In the genomic region with DNA sequence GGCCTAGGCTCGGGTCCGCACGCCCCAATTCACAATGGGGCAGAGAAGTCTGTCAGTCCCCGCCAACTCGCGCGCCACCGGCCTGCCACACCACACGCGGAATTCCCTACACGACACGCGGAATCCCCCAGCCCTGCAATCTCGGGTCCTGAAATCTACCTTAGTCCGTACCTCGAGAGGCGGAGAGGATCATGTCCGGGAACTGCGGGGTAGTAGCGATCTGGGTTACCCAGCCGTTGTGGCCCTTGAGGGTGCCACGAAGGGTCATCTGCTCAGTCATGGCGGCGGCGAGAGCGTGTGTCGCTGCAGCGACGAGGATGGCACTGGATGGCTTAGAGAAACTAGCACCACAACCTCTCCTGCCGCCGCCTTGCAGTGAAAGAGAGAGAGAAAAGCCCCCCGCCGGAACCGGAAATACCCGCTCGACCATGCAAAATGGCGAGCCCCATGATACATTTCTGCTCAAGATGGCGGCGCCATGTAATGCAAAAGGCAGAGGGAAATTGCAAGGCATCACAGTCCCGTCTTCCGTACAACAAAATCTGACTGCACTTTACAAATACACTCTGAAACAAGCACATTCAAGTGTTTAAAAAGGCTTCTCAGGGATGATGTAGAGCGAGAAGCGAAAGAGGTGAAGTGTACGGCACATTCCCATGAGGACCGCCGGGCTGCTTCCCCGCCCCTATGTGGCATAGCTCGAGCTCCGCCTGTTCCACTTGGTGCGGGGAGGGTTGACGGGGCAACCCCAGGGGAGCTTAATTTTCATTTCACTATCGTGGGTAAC, we compare ENCODE assay signal across 1 cellular context.
A peak's percentile ranks its signal among the peaks of the same experiment; 100 is the strongest.
TF ChIP-seq lines count a peak whose summit lies in the region.

Gene RACK1, minus strand, starts transcription at position 386 of the 787 bp plus-strand sequence. Its CDS starts 106 bp downstream, at position 280.

TF ChIP-seq in HepG2, 621 proteins besides CTCF, POLR2A, EP300 and RAD21 (continued from another document and continues in another):
- TF ChIP-seq HMGXB4 (CRISPR knock-in tag; IDR thresholded peaks at IDR 0.05; ENCODE audit: borderline replicate concordance in 1 of 2, low read depth in 1 of 2) (peak; percentile 85 to 89), AHR (CRISPR knock-in tag; IDR thresholded peaks at IDR 0.05) (peak; percentile 40; the same call in 1 of the 2 replicates), NR3C1 (CRISPR knock-in tag; IDR thresholded peaks at IDR 0.05) (no peak), PCBP2 (optimal IDR thresholded peaks at IDR 0.05; ENCODE audit: low read depth, low read length, poor library complexity, severe bottlenecking) (no peak), TBX2 (CRISPR knock-in tag; IDR thresholded peaks at IDR 0.05; ENCODE audit: borderline replicate concordance) (no peak), YEATS4 (CRISPR knock-in tag; IDR thresholded peaks at IDR 0.05; ENCODE audit: borderline replicate concordance) (peak; percentile 89; the same call in 1 of the 2 replicates), KMT2B (CRISPR knock-in tag; IDR thresholded peaks at IDR 0.05) (no peak; the same call in 1 of the 2 replicates), CCAR2 (optimal IDR thresholded peaks at IDR 0.05; ENCODE audit: low read depth, low read length) (peak; percentile 18), ZNF614 (CRISPR knock-in tag; IDR thresholded peaks at IDR 0.05; ENCODE audit: borderline replicate concordance) (0 out of 2 replicates have a peak, but pooled peaks have one; percentile 29), ZNF879 (CRISPR knock-in tag; IDR thresholded peaks at IDR 0.05) (no peak), HNRNPLL (IDR thresholded peaks at IDR 0.05; ENCODE audit: low read depth, low read length, poor library complexity, severe bottlenecking) (peak; percentile 50), ZBTB33 (CRISPR knock-in tag; IDR thresholded peaks at IDR 0.05) (no peak), KLF12 (CRISPR knock-in tag; IDR thresholded peaks at IDR 0.05; ENCODE audit: borderline replicate concordance) (no peak), FIP1L1 (IDR thresholded peaks at IDR 0.05; ENCODE audit: borderline replicate concordance, insufficient read depth, low read depth, low read length) (no peak), ZNF557 (CRISPR knock-in tag; IDR thresholded peaks at IDR 0.05) (no peak), ZNF382 (CRISPR knock-in tag; IDR thresholded peaks at IDR 0.05; ENCODE audit: borderline replicate concordance) (no peak), SKIL (CRISPR knock-in tag; IDR thresholded peaks at IDR 0.05; ENCODE audit: borderline replicate concordance) (0 out of 2 replicates have a peak, but pooled peaks have one; percentile 41), CBFB (CRISPR knock-in tag; IDR thresholded peaks at IDR 0.05) (no peak; the same call in 1 of the 2 replicates), NCOA2 (CRISPR knock-in tag; IDR thresholded peaks at IDR 0.05) (0 out of 2 replicates have a peak, but pooled peaks have one; percentile 19), U2AF1 (optimal IDR thresholded peaks at IDR 0.05; ENCODE audit: low read depth, low read length) (no peak), SRF (IDR thresholded peaks at IDR 0.05; ENCODE audit: low read depth, low read length) (0 out of 2 replicates have a peak, but pooled peaks have one; percentile 15), ZNF678 (CRISPR knock-in tag; IDR thresholded peaks at IDR 0.05) (no peak), MYC (CRISPR knock-in tag; IDR thresholded peaks at IDR 0.05; ENCODE audit: borderline replicate concordance) (peak; percentile 97), CCDC6 (CRISPR knock-in tag; IDR thresholded peaks at IDR 0.05) (peak; percentile 93), ZBED4 (CRISPR knock-in tag; IDR thresholded peaks at IDR 0.05; ENCODE audit: borderline replicate concordance) (peak; percentile 56; the same call in 1 of the 2 replicates), CREM (IDR thresholded peaks at IDR 0.05) (peak; percentile 84), CREM (CRISPR knock-in tag; IDR thresholded peaks at IDR 0.05) (no peak), MEIS2 (CRISPR knock-in tag; IDR thresholded peaks at IDR 0.05) (no peak), TERF1 (CRISPR knock-in tag; IDR thresholded peaks at IDR 0.05) (no peak)
- TF ChIP-seq, protein P1, sequence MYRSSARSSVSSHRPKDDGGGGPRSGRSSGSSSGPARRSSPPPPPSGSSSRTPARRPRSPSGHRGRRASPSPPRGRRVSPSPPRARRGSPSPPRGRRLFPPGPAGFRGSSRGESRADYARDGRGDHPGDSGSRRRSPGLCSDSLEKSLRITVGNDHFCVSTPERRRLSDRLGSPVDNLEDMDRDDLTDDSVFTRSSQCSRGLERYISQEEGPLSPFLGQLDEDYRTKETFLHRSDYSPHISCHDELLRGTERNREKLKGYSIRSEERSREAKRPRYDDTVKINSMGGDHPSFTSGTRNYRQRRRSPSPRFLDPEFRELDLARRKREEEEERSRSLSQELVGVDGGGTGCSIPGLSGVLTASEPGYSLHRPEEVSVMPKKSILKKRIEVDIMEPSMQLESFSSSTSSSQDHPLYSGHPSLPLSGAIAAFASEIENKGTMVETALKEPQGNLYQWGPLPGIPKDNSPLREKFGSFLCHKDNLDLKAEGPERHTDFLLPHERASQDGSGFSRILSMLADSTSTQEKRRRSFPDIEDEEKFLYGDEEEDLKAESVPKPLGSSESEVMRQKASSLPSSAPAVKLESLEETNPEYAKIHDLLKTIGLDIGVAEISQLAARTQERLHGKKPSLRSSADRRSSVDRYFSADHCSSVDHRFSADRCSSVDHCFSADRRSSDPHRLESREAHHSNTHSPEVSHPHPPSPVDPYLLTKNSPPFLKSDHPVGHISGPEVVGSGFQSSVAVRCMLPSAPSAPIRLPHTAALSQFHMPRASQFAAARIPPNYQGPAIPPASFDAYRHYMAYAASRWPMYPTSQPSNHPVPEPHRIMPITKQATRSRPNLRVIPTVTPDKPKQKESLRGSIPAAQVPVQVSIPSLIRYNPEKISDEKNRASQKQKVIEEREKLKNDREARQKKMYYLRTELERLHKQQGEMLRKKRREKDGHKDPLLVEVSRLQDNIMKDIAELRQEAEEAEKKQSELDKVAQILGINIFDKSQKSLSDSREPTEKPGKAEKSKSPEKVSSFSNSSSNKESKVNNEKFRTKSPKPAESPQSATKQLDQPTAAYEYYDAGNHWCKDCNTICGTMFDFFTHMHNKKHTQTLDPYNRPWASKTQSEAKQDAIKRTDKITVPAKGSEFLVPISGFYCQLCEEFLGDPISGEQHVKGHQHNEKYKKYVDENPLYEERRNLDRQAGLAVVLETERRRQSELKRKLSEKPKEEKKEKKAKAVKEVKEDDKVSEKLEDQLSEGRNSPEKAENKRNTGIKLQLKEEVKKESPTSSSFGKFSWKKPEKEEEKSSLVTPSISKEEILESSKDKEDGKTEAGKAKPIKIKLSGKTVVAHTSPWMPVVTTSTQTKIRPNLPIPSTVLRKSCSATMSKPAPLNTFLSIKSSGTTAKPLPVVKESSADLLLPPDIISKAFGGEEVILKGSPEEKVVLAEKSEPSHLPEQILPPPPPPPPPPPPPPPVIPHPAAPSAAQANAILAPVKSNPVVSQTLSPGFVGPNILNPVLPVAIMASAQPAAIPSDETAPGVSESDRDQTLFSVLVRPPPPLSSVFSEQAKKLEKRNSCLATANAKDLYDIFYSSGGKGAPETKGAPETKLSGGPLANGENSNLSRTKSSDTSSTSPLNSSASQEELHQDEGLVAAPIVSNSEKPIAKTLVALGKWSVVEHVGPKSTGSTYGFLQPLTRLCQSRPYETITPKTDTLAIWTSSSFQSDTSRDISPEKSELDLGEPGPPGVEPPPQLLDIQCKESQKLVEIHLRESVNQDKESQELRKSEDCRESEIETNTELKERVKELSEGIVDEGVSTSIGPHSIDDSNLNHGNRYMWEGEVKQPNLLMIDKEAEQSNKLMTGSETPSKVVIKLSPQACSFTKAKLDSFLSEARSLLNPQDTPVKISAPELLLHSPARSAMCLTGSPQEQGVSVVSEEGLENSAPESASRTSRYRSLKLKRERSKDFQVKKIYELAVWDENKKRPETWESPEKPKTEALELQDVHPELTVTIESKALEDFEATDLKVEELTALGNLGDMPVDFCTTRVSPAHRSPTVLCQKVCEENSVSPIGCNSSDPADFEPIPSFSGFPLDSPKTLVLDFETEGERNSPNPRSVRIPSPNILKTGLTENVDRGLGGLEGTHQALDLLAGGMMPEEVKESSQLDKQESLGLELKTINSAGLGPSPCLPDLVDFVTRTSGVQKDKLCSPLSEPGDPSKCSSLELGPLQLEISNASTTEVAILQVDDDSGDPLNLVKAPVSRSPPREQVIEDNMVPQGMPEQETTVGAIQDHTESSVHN (CRISPR knock-in tag; IDR thresholded peaks at IDR 0.05) = no peak; the same call in 1 of the 2 replicates
- TF ChIP-seq, protein P2, sequence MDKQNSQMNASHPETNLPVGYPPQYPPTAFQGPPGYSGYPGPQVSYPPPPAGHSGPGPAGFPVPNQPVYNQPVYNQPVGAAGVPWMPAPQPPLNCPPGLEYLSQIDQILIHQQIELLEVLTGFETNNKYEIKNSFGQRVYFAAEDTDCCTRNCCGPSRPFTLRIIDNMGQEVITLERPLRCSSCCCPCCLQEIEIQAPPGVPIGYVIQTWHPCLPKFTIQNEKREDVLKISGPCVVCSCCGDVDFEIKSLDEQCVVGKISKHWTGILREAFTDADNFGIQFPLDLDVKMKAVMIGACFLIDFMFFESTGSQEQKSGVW (CRISPR knock-in tag; IDR thresholded peaks at IDR 0.05; ENCODE audit: borderline replicate concordance) = peak; percentile 87; the same call in 1 of the 2 replicates
